1 cellular context compared by ENCODE assay signal in the genomic region with DNA sequence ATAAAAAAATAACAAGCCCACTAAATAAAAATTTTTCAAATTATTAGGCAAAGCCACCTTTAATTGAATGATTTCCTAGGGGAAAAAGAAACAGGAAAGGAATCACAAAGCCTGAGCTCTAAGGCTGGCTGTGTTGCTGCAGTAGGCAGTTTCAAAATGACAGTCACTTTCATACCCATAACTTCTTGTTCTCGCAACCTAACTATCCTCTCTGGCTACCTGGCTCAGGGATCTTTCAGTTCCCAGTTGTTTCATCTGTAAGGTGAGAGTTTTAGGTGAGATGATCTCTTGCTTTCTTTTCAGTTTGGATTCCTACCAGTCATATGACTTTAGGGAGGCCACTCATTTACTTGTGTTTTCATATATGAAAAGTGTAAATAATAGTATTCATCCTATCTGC.
TF ChIP-seq lines count a peak whose summit lies in the region.

No MANE protein-coding gene starts in this region.

TF ChIP-seq in SK-N-SH, 30 proteins besides CTCF, POLR2A, EP300 and RAD21 (continued from another document):
- no peak for TF ChIP-seq IRF3 (IDR thresholded peaks at IDR 0.05; ENCODE audit: low read depth, low read length)
